Comparison of ENCODE assay signal across 26 cellular contexts in genomic region chr6:159181914-159182313, GRCh38. TPM values are rescaled to one million over a fixed set of nuclear protein-coding genes. Genes with fewer than 3 reads are reported as not detected.
"Had no signal": no experiment of that assay in that cellular context is flagged by ENCODE, and none has a peak within 500 bp of the region (broad histone marks: within the 10 kb centered on the region; RNA-seq: fewer than 3 reads in every experiment).

No MANE protein-coding gene starts in this region.

- DNase-seq: dorsolateral prefrontal cortex; effector CD8-positive, alpha-beta T cell; foreskin melanocyte; head of caudate nucleus; hippocampal formation; left colon; left ventricle myocardium superior; mesenchymal stem cell; midbrain; naive thymus-derived CD4-positive, alpha-beta T cell; nephron progenitor cell; psoas muscle; retina; spleen; stimulated activated CD4-positive, alpha-beta T cell treated with anti-CD3 and anti-CD28 coated beads, Interleukin-15, amount 100 ng/mL, for 24 hours; stimulated activated CD4-positive, alpha-beta T cell treated with anti-CD3 and anti-CD28 coated beads, Interleukin-1b, Interleukin-23, amount 100 ng/mL, for 48 hours; stimulated activated CD4-positive, alpha-beta T cell treated with anti-CD3 and anti-CD28 coated beads, Interleukin-4, amount 100 ng/mL, for 24 hours; stomach; substantia nigra; transverse colon had no signal

- H2AFZ ChIP-seq: parathyroid adenoma had no signal

- H3K27me3 ChIP-seq: transverse colon had no signal

- H3K4me1 Mint-ChIP-seq: nephron progenitor cell had no signal

- H3K36me3 ChIP-seq: spleen, stomach, thoracic aorta, transverse colon had no signal

- H3K4me1 ChIP-seq: parathyroid adenoma, psoas muscle, spleen, stomach, transverse colon had no signal

- H3K9me3 ChIP-seq: psoas muscle, thoracic aorta, transverse colon had no signal

- H3K9ac ChIP-seq: parathyroid adenoma had no signal

- H3K4me3 Mint-ChIP-seq: nephron progenitor cell; stimulated activated memory B cell treated with anti-CD40 and anti-IgM and Interleukin-4, amounts not matched to agents 10 μg/mL and 1 μg/mL and 100 μg/mL, for 72 hours had no signal

- H3K4me3 ChIP-seq: coronary artery, dorsolateral prefrontal cortex, lung, psoas muscle, spleen, stomach, thoracic aorta, transverse colon had no signal

- H3K27ac Mint-ChIP-seq: naive thymus-derived CD4-positive, alpha-beta T cell; nephron progenitor cell; stimulated activated memory B cell treated with anti-CD40 and anti-IgM and Interleukin-4, amounts not matched to agents 10 μg/mL and 1 μg/mL and 100 μg/mL, for 72 hours had no signal

- H3K36me3 Mint-ChIP-seq: stimulated activated memory B cell treated with anti-CD40 and anti-IgM and Interleukin-4, amounts not matched to agents 10 μg/mL and 1 μg/mL and 100 μg/mL, for 72 hours had no signal

- ATAC-seq: left colon; left ventricle myocardium superior; naive thymus-derived CD4-positive, alpha-beta T cell; psoas muscle; sciatic nerve; stimulated activated memory B cell treated with anti-CD40 and anti-IgM and Interleukin-4, amounts not matched to agents 10 μg/mL and 1 μg/mL and 100 μg/mL, for 72 hours had no signal

- H3K79me2 ChIP-seq: parathyroid adenoma had no signal

- H3K27ac ChIP-seq: coronary artery, dorsolateral prefrontal cortex, parathyroid adenoma, psoas muscle, spleen, stomach, thoracic aorta, transverse colon had no signal

RNA-seq across cellular contexts. Expression of gene FNDC1, which starts 12.7 kb away (rescaled TPM):
- total RNA-seq: naive thymus-derived CD4-positive, alpha-beta T cell had no signal
- polyA plus RNA-seq: naive thymus-derived CD4-positive, alpha-beta T cell had no signal
